8 cellular contexts compared by ENCODE assay signal in the genomic region with DNA sequence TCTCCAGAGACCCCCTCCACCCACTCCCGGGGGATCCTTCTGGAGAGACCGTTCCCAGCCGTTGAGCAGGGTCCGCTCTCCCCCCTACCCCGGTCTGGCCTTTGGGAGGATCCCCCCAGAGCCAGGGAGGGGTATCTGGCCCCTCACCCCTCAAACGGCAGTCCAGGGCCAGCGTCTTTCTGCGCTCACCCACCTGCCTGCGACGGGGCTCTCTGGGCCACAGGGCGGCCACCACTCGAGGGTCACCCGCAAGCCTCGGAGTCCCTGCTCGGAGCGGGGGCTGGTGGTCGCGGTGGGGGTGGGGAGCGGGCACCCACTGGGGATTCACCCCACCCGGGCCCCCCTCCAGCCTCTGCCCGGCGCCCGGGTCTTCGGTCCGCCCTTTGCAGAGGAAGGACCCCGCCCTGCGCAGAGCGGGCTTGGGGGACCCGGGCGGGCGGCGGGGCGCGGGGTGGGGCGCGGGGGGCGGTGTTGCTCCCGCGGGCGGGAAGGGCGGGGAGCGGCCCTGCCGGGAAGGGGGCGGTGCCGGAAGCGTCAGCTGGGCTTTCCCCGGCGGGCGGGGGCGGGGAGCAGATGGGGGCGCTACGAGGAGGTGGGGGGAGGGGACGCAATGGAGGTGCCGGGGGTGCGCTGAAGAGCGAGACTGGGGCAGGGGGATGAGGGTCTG. TPM values are rescaled to one million over a fixed set of nuclear protein-coding genes. Genes with fewer than 3 reads are reported as not detected.
A peak's percentile ranks its signal among the peaks of the same experiment; 100 is the strongest.
DNase-seq lines count a peak whose midpoint lies in the region; ATAC-seq and TF ChIP-seq lines count a peak whose summit lies in the region.

No MANE protein-coding gene starts in this region.

- H2AFZ ChIP-seq in DND-41 (ENCODE audit: low read depth, low read length) = no peak overlapping the region

- peaks cover 37% of the 10 kb centered on the region for H3K4me1 Mint-ChIP-seq in activated CD8-positive, alpha-beta memory T cell treated with anti-CD3 and anti-CD28 coated beads, Interleukin-2, amount 10 ng/mL, durations not matched to agents 7 days and 5 days
- H3K4me1 Mint-ChIP-seq in osteocyte (ENCODE audit: unreplicated experiment) = peaks cover 25% of the 10 kb centered on the region

- peak overlapping the region; percentile 58 for H3K4me3 Mint-ChIP-seq in activated CD8-positive, alpha-beta memory T cell treated with anti-CD3 and anti-CD28 coated beads, Interleukin-2, amount 10 ng/mL, durations not matched to agents 7 days and 5 days
- no peak overlapping the region for H3K4me3 Mint-ChIP-seq in osteocyte (ENCODE audit: unreplicated experiment)

- no peak for TF ChIP-seq CTCF in DND-41 (IDR thresholded peaks at IDR 0.05; ENCODE audit: borderline replicate concordance, extremely low read depth, low read length, poor library complexity, severe bottlenecking)
- no peak for TF ChIP-seq CTCF in osteocyte (IDR thresholded peaks at IDR 0.05)

- H3K27ac Mint-ChIP-seq in activated CD8-positive, alpha-beta memory T cell treated with anti-CD3 and anti-CD28 coated beads, Interleukin-2, amount 10 ng/mL, durations not matched to agents 7 days and 5 days = no peak overlapping the region
- no peak overlapping the region for H3K27ac Mint-ChIP-seq in osteocyte (ENCODE audit: unreplicated experiment)

- no peaks in the 10 kb centered on the region for H3K79me2 ChIP-seq in DND-41 (ENCODE audit: insufficient read depth, low read length)

- TF ChIP-seq POLR2A in erythroblast (IDR thresholded peaks at IDR 0.05; ENCODE audit: low read length) = no peak

- peak overlapping the region; percentile 46 for H3K4me2 ChIP-seq in DND-41 (ENCODE audit: insufficient read depth, low read length)

- CTCF ChIA-PET in activated CD8-positive, alpha-beta memory T cell treated with anti-CD3 and anti-CD28 coated beads, Interleukin-2, amount 10 ng/mL, durations not matched to agents 7 days and 5 days (lab: Charles Lee) = interaction anchor here (2.4 kb wide), 1 partner anchor 95 kb away, joined by 13 read pairs; no protein-coding TSS in a partner anchor

- H4K20me1 ChIP-seq in DND-41 (ENCODE audit: insufficient read depth, low read length) = peaks cover 9% of the 10 kb centered on the region; the same call in 1 of the 2 replicates

- no peaks in the 10 kb centered on the region for H3K27me3 ChIP-seq in DND-41 (ENCODE audit: insufficient read depth, low read length, poor library complexity)
- no peaks in the 10 kb centered on the region for H3K27me3 ChIP-seq in muscle layer of duodenum (ENCODE audit: low read depth, low read length)

- H3K9me3 Mint-ChIP-seq in activated CD8-positive, alpha-beta memory T cell treated with anti-CD3 and anti-CD28 coated beads, Interleukin-2, amount 10 ng/mL, durations not matched to agents 7 days and 5 days (ENCODE audit: low read depth) = no peaks in the 10 kb centered on the region
- no peaks in the 10 kb centered on the region for H3K9me3 Mint-ChIP-seq in osteocyte (ENCODE audit: unreplicated experiment)

- peak; percentile 41 for ATAC-seq in DND-41 (ENCODE audit: insufficient read depth, low read depth)
- ATAC-seq in activated CD8-positive, alpha-beta memory T cell treated with anti-CD3 and anti-CD28 coated beads, Interleukin-2, amount 10 ng/mL, durations not matched to agents 7 days and 5 days = peak; percentile 37
- no peak for ATAC-seq in HG03521 (IDR thresholded peaks at IDR 0.05; ENCODE audit: unreplicated experiment)

- H3K36me3 ChIP-seq in DND-41 (ENCODE audit: insufficient read depth, low read length) = no peaks in the 10 kb centered on the region
- no peaks in the 10 kb centered on the region for H3K36me3 ChIP-seq in muscle layer of duodenum (ENCODE audit: control insufficient read depth in 1 of 2, insufficient read depth in 2 of 2, low read length in 2 of 2)

- H3K9ac ChIP-seq in DND-41 (ENCODE audit: low read depth, low read length) = peak overlapping the region; percentile 42; the same call in 1 of the 2 replicates

- peaks cover 19% of the 10 kb centered on the region for H3K4me1 ChIP-seq in DND-41 (ENCODE audit: insufficient read depth, low read length)
- H3K4me1 ChIP-seq in muscle layer of duodenum (ENCODE audit: control insufficient read depth in 1 of 2, insufficient read depth in 2 of 2, low read length in 2 of 2) = peaks cover 0 to 27% of the 10 kb centered on the region in 2 donors

- no peaks in the 10 kb centered on the region for H3K27me3 Mint-ChIP-seq in activated CD8-positive, alpha-beta memory T cell treated with anti-CD3 and anti-CD28 coated beads, Interleukin-2, amount 10 ng/mL, durations not matched to agents 7 days and 5 days
- H3K27me3 Mint-ChIP-seq in osteocyte (ENCODE audit: unreplicated experiment) = no peaks in the 10 kb centered on the region

- no peaks in the 10 kb centered on the region for H3K36me3 Mint-ChIP-seq in activated CD8-positive, alpha-beta memory T cell treated with anti-CD3 and anti-CD28 coated beads, Interleukin-2, amount 10 ng/mL, durations not matched to agents 7 days and 5 days
- H3K36me3 Mint-ChIP-seq in osteocyte (ENCODE audit: unreplicated experiment) = no peaks in the 10 kb centered on the region

- H3K9me3 ChIP-seq in DND-41 (ENCODE audit: insufficient read depth, low read length, severe bottlenecking) (no peaks in the 10 kb centered on the region), muscle layer of duodenum (ENCODE audit: control insufficient read depth in 1 of 2, low read length in 2 of 2) (no peaks in the 10 kb centered on the region)

- no peak overlapping the region; the same call in 1 of the 2 replicates for H3K27ac ChIP-seq in DND-41 (ENCODE audit: low read length)
- peak overlapping the region; percentile 67 for H3K27ac ChIP-seq in muscle layer of duodenum (ENCODE audit: low read length)

- H3K4me3 ChIP-seq in DND-41 (ENCODE audit: low read depth in 1 of 2, low read length in 2 of 2) (peak overlapping the region in 1 of 2 experiments; percentile 30; a peak in 1 of 4 replicates), muscle layer of duodenum (ENCODE audit: low read depth in 1 of 2, low read length in 2 of 2) (peak overlapping the region in 1 of 2 donors; percentile 53)

- DNase-seq in DND-41 = peak; percentile 84
- peak; percentile 49 for DNase-seq in NCI-H2171 treated with DMSO at 0.1 percent for 48 hours (lab: John Stamatoyannopoulos, UW)
- DNase-seq in activated CD8-positive, alpha-beta memory T cell treated with anti-CD3 and anti-CD28 coated beads, Interleukin-2, amount 10 ng/mL, durations not matched to agents 7 days and 5 days = peak; percentile 91
- DNase-seq in erythroblast (lab: John Stamatoyannopoulos, UW) = peak; percentile 39 to 41
- peak; percentile 85 for DNase-seq in stimulated activated naive CD4-positive, alpha-beta T cell treated with Interleukin-2 at 50 U/mL for 16 hours (lab: John Stamatoyannopoulos, UW)
- no peak for DNase-seq in osteocyte (ENCODE audit: extremely low spot score, unreplicated experiment)

RNA-seq across cellular contexts. Expression of gene CRELD2, which starts 16.6 kb away (rescaled TPM):
- total RNA-seq in activated CD8-positive, alpha-beta memory T cell treated with anti-CD3 and anti-CD28 coated beads, Interleukin-2, amount 10 ng/mL, durations not matched to agents 7 days and 5 days = 10 to 100 TPM; 43.9 to 51.2 TPM
- total RNA-seq in osteocyte = 54.9 and 55.5 TPM in 2 replicates

RNA-seq across cellular contexts. Expression of gene ALG12, which starts 16.8 kb away (rescaled TPM):
- total RNA-seq in activated CD8-positive, alpha-beta memory T cell treated with anti-CD3 and anti-CD28 coated beads, Interleukin-2, amount 10 ng/mL, durations not matched to agents 7 days and 5 days = 10 to 100 TPM; 16.8 to 18.8 TPM
- total RNA-seq in osteocyte = 27.1 and 27.9 TPM in 2 replicates

RNA-seq across cellular contexts. Expression of gene PIM3, which starts 25.5 kb away (rescaled TPM):
- total RNA-seq in activated CD8-positive, alpha-beta memory T cell treated with anti-CD3 and anti-CD28 coated beads, Interleukin-2, amount 10 ng/mL, durations not matched to agents 7 days and 5 days = 10 to 100 TPM; 53.4 to 79.7 TPM
- total RNA-seq in osteocyte = 18.6 TPM in 2 replicates
